In the genomic region with DNA sequence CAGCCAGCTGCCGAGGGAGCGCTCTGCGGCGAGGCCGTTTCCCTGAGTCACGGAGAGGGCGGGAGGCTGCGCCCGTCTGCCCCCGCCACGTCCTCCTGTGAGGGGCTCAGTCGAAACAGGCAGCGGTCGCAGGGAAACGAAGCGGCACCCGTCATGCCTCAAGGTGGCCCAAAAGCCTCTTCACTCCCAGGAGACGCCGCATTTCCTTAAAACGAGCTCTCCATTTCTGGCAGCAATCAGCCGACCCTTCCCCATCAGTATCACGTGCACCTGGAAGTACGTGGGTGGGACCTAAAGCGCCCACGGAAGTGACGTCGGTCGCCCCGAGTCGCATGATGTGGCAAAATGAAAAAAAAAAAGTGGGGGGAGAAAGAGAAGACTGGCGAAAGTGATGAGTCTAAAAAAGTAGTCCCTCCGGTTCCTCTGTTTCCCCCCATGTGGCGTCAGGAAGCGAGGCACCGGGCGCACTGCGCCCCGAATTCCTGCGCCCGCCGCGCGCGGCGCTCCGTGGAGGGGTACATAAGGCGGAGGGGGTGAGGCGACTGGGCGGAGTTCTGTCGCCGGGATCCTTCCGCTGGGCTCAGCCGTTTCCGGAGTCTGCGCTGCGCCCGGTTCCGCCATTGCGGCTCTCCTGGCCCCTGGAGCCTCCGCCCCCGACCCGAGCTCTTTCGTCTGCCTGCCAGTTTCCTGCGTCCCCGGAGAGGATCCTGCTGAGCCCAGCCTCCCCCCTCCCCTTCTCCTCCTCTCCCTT, we compare ENCODE assay signal across 8 cellular contexts. TPM values are rescaled to one million over a fixed set of nuclear protein-coding genes. Genes with fewer than 3 reads are reported as not detected.
A peak's percentile ranks its signal among the peaks of the same experiment; 100 is the strongest.
DNase-seq lines count a peak whose midpoint lies in the region; ATAC-seq, FAIRE-seq and TF ChIP-seq lines count a peak whose summit lies in the region.

TSS of gene CLTC (plus strand) at position 583 of the 751 bp plus-strand sequence. CDS start 237 bp downstream, outside the sequence.

- peak in 1 of 9 donors; percentile 9 for TF ChIP-seq CTCF in heart right ventricle (IDR thresholded peaks at IDR 0.05)
- peak in 2 of 6 experiments; percentile 17 to 18 for TF ChIP-seq CTCF in upper lobe of left lung (IDR thresholded peaks at IDR 0.05)

- peak within 1 kb of the TSS; percentile 74 to 94 (median 86) for H3K4me3 ChIP-seq in heart right ventricle
- H3K4me3 ChIP-seq in upper lobe of left lung: peak within 1 kb of the TSS; percentile 48 to 84 (median 77)

- H3K36me3 ChIP-seq in heart right ventricle (no peaks in the 10 kb centered on the region), upper lobe of left lung (no peaks in the 10 kb centered on the region)

- 0% methylated on average over 65 of the region's 65 CpGs for WGBS in heart right ventricle, 2 donors
- 0 to 1% methylated on average over 20 to 47 of the region's 65 CpGs for WGBS in upper lobe of left lung, 2 donors

- H3K4me1 ChIP-seq in heart right ventricle (peaks cover 12 to 58% (median 45%) of the 10 kb centered on the region in 9 donors), upper lobe of left lung (peaks cover 38 to 48% (median 41%) of the 10 kb centered on the region in 4 donors)

- intact Hi-C loops in T-helper 1 cell treated with Interleukin-12 subunit alpha and Interleukin-12 subunit beta and Interleukin-4 antibody, amounts not matched to agents 30 ng/mL and 1 ng/mL, for 36 hours (cut with micrococcal nuclease): loop anchor here (1.0 to 10.0 kb wide), 17 partner anchors 23 to 1287 kb away; partner anchors contain the start of genes BCAS3, DHX40, HEATR6 and PPM1D
- intact Hi-C loops in heart right ventricle (cut with DNase I): loop anchor here in 1 of 10 donors (5.0 kb wide), 1 partner anchor 88 kb away; the partner anchor contains the start of genes PTRH2 and VMP1
- intact Hi-C loops in posterior cingulate gyrus (cut with DNase I): loop anchor here (2.0 to 5.0 kb wide), 2 partner anchors 52 to 87 kb away; partner anchors contain the start of genes DHX40, PTRH2 and VMP1

- TF ChIP-seq EP300 in upper lobe of left lung (IDR thresholded peaks at IDR 0.05): peak in 3 of 4 donors; percentile 10 to 51 (median 45)

- TF ChIP-seq POLR2A in GM12892 (IDR thresholded peaks at IDR 0.05; ENCODE audit: low read depth, low read length) (peak; percentile 95), upper lobe of left lung (IDR thresholded peaks at IDR 0.05) (peak; percentile 54 to 97 (median 82))

- ATAC-seq in HG02852 (IDR thresholded peaks at IDR 0.05; ENCODE audit: unreplicated experiment): peak; percentile 79
- peak; percentile 93 to 96 (median 94) for ATAC-seq in heart right ventricle
- ATAC-seq in upper lobe of left lung (ENCODE audit: low FRiP score in 2 of 2): peak; percentile 97

- DNase-seq in GM12892 (ENCODE audit: insufficient read length): peak; percentile 65
- peak; percentile 96 for DNase-seq in NCI-H146 (lab: John Stamatoyannopoulos, UW)
- peak; percentile 98 for DNase-seq in amniotic epithelial cell (ENCODE audit: low read depth)
- DNase-seq in heart right ventricle: peak; percentile 90 to 93
- peak; percentile 87 to 99 (median 92) for DNase-seq in posterior cingulate gyrus
- peak; percentile 95 to 96 for DNase-seq in upper lobe of left lung

- H3K27ac ChIP-seq in heart right ventricle: peak within 1 kb of the TSS; percentile 95 to 100 (median 98)
- peak within 1 kb of the TSS; percentile 96 to 100 (median 97) for H3K27ac ChIP-seq in upper lobe of left lung

- peak; percentile 91 for FAIRE-seq in GM12892 (lab: Jason Lieb, UNC)

- H3K27me3 ChIP-seq in heart right ventricle (no peaks in the 10 kb centered on the region), upper lobe of left lung (no peaks in the 10 kb centered on the region)

- H3K9me3 ChIP-seq in heart right ventricle (no peaks in the 10 kb centered on the region), upper lobe of left lung (no peaks in the 10 kb centered on the region)

RNA-seq across cellular contexts. Expression of gene CLTC, which starts in this region (rescaled TPM):
- polyA plus RNA-seq in GM12892 (2012; ENCODE audit: missing spikeins): 78.8 TPM
- 187 and 192 TPM in 2 replicates for total RNA-seq in T-helper 1 cell treated with Interleukin-12 subunit alpha and Interleukin-12 subunit beta and Interleukin-4 antibody, amounts not matched to agents 30 ng/mL and 1 ng/mL, for 36 hours
- total RNA-seq in heart right ventricle (100 to 1,000 TPM; 138 to 196 (median 173) TPM), upper lobe of left lung (100 to 1,000 TPM; 113 to 266 (median 192) TPM)
- polyA plus RNA-seq in heart right ventricle: 100 to 1,000 TPM in 1 of 2 donors, 10 to 100 TPM in 1; 42.5 to 140 TPM

Comparison
In these comparisons a context has a peak if more than half of its experiments do, and no peak if none do; other contexts are left out.
1. Peak in every context shown above with its lines: DNase-seq, ATAC-seq, H3K4me3 ChIP-seq and H3K27ac ChIP-seq.